Comparison of ENCODE assay signal across 23 cellular contexts in the genomic region with DNA sequence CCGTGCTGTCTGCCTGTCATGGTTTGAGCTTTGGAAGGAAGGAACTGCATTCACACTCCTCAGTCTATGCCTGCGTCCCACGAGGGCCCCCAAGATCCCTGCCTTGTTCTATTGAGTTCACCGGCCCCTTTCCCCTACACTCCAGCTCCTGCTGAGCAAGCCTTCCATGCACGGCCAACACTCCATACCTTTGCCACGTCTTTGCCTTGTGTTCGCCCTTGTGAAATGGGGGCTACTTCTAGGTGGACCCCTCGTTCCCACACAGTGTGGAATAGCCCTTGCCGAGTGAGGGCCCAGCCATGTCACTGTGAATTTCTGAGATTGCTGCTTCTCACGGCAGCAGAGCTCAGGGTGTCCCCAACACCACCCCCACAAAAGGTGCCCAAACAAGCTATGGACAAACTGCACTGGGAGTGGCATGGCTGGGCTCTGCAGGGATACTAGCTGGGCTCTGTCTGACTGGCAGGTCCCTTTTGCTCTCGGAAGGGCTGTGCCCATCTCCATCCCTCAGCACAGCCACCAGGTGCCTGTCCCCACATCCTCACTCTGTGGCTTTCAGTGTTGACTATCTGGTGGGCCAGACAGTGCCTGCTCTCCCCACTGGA.
"Had no signal": no experiment of that assay in that cellular context is flagged by ENCODE, and none has a peak within 500 bp of the region (broad histone marks: within the 10 kb centered on the region; RNA-seq: fewer than 3 reads in every experiment).

No MANE protein-coding gene starts in this region.

- ATAC-seq: activated CD4-positive, alpha-beta T cell treated with anti-CD3 and anti-CD28 coated beads for 36 hours; activated CD8-positive, alpha-beta memory T cell treated with anti-CD3 and anti-CD28 coated beads, Interleukin-2, amount 10 ng/mL, durations not matched to agents 7 days and 5 days; activated naive CD8-positive, alpha-beta T cell treated with anti-CD3 and anti-CD28 coated beads, Interleukin-2, amount 50 U/mL, for 24 hours; foreskin keratinocyte; sciatic nerve; WTC11 had no signal

- DNase-seq: activated CD4-positive, alpha-beta T cell treated with anti-CD3 and anti-CD28 coated beads for 36 hours; activated CD4-positive, alpha-beta T cell treated with anti-CD3 and anti-CD28 coated beads, Interleukin-2, amount 50 U/mL, for 4 hours; activated gamma-delta T cell; activated naive CD4-positive, alpha-beta T cell treated with anti-CD3 and anti-CD28 coated beads, Interleukin-2, amount 50 U/mL, for 16 hours; activated naive CD8-positive, alpha-beta T cell treated with anti-CD3 and anti-CD28 coated beads, Interleukin-2, amount 50 U/mL, for 24 hours; effector CD4-positive, alpha-beta T cell; erythroblast; foreskin keratinocyte; left ventricle myocardium inferior; nucleus accumbens; stimulated activated CD4-positive, alpha-beta T cell treated with anti-CD3 and anti-CD28 coated beads, Interleukin-15, amount 100 ng/mL, for 24 hours; stimulated activated CD4-positive, alpha-beta T cell treated with anti-CD3 and anti-CD28 coated beads, Interleukin-2, amount 100 ng/mL, for 48 hours; stimulated activated CD8-positive, alpha-beta memory T cell treated with anti-CD3 and anti-CD28 coated beads, Interleukin-4, amount 100 ng/mL, for 48 hours; stimulated activated naive CD4-positive, alpha-beta T cell; T-helper 1 cell; testis; trophoblast cell had no signal

- H3K4me1 ChIP-seq: foreskin keratinocyte, left ventricle myocardium inferior, testis, vagina had no signal

- H3K4me3 ChIP-seq: cardiac muscle cell, left ventricle myocardium inferior, smooth muscle cell, testis, vagina had no signal

- H3K9me3 ChIP-seq: left ventricle myocardium inferior, testis, vagina had no signal

- H3K36me3 ChIP-seq: cardiac muscle cell, left ventricle myocardium inferior, vagina had no signal

- H3K27me3 ChIP-seq: cardiac muscle cell, foreskin keratinocyte, testis, vagina had no signal

- H3K27ac ChIP-seq: cardiac muscle cell, foreskin keratinocyte, left ventricle myocardium inferior, testis, vagina had no signal
